ENCODE assay signal across 1 cellular context in the genomic region with DNA sequence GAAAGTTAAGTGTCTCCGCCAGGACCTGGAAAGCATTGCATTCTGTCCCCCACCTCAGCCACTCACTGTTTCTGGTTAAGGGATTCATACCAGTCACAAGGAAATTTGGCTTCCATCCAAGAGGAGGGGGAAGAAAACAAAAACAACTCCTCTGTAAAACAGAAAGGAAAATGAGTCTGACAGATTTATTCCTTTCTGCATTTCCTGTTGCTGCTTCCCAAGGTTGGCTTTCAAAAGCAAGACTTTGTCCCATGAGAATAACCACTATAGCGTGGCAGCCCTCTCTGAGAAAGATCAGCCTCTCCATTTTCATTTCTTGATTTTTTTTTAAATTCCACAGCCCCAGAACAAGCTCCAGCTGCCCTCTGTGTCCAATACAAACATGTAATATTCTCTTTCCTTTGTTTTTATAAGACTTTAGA.
TF ChIP-seq lines count a peak whose summit lies in the region.

No MANE protein-coding gene starts in this region.

TF ChIP-seq in HEK293, 187 proteins besides CTCF, POLR2A, EP300 and RAD21 (continued from another document):
- TF ChIP-seq, protein P1, sequence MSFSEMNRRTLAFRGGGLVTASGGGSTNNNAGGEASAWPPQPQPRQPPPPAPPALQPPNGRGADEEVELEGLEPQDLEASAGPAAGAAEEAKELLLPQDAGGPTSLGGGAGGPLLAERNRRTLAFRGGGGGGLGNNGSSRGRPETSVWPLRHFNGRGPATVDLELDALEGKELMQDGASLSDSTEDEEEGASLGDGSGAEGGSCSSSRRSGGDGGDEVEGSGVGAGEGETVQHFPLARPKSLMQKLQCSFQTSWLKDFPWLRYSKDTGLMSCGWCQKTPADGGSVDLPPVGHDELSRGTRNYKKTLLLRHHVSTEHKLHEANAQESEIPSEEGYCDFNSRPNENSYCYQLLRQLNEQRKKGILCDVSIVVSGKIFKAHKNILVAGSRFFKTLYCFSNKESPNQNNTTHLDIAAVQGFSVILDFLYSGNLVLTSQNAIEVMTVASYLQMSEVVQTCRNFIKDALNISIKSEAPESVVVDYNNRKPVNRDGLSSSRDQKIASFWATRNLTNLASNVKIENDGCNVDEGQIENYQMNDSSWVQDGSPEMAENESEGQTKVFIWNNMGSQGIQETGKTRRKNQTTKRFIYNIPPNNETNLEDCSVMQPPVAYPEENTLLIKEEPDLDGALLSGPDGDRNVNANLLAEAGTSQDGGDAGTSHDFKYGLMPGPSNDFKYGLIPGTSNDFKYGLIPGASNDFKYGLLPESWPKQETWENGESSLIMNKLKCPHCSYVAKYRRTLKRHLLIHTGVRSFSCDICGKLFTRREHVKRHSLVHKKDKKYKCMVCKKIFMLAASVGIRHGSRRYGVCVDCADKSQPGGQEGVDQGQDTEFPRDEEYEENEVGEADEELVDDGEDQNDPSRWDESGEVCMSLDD (tag by site-specific recombination; IDR thresholded peaks at IDR 0.05) = no peak
- TF ChIP-seq HOXD13 (CRISPR knock-in tag; IDR thresholded peaks at IDR 0.05; ENCODE audit: borderline replicate concordance) (no peak), KLF1 (tag by site-specific recombination; IDR thresholded peaks at IDR 0.05) (no peak), ZNF707 (tag by site-specific recombination; IDR thresholded peaks at IDR 0.05) (no peak), ZNF514 (tag by site-specific recombination; IDR thresholded peaks at IDR 0.05) (no peak), ZIC2 (tag by site-specific recombination; IDR thresholded peaks at IDR 0.05) (no peak), ZNF248 (tag by site-specific recombination; IDR thresholded peaks at IDR 0.05) (no peak), ZNF302 (tag by site-specific recombination; IDR thresholded peaks at IDR 0.05; ENCODE audit: low read depth) (no peak)
- TF ChIP-seq, protein P2, sequence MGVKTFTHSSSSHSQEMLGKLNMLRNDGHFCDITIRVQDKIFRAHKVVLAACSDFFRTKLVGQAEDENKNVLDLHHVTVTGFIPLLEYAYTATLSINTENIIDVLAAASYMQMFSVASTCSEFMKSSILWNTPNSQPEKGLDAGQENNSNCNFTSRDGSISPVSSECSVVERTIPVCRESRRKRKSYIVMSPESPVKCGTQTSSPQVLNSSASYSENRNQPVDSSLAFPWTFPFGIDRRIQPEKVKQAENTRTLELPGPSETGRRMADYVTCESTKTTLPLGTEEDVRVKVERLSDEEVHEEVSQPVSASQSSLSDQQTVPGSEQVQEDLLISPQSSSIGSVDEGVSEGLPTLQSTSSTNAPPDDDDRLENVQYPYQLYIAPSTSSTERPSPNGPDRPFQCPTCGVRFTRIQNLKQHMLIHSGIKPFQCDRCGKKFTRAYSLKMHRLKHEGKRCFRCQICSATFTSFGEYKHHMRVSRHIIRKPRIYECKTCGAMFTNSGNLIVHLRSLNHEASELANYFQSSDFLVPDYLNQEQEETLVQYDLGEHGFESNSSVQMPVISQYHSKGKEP (tag by site-specific recombination; IDR thresholded peaks at IDR 0.05) = peak; percentile 71; the same call in 1 of the 2 replicates
